Comparison of ENCODE assay signal across 8 cellular contexts in the genomic region with DNA sequence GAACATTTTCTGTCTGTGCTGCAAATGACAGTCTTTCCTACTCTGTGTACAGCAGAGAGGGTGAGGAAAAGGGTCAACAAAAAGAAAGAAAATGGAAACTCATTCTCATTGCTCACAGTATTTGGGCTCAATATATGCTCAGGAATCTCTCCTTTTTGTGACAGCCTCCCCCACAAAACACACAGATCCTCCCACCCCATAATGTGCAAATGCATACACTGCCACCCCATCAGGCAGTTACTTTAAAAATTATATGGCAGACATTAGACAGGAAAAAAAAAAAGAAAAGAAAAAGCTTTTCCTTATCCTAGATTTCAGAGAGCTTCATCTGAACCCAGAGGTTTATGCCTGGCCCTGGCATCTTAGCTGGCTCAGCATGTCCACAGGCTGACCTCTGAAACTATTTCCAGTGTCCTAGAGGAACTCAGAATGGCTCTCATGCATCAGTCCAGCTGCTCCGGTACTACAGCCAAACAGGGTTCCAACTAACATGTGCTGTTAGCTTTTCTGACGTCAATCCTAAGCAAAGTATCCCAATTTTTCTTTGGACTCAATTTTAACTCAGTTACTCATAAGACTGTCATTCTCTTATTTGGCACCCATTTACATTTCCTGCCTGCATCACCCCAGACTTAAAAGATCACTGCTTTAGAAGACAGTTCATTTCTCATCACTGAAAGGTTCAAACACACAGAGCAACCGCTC.
DNase-seq lines count a peak whose midpoint lies in the region; ATAC-seq and TF ChIP-seq lines count a peak whose summit lies in the region.

No MANE protein-coding gene starts in this region.

- H3K36me3 ChIP-seq in mucosa of descending colon (ENCODE audit: low read depth) (no peaks in the 10 kb centered on the region), vagina (no peaks in the 10 kb centered on the region)

- ATAC-seq in Right ventricle myocardium inferior (peak; percentile 95), mucosa of descending colon (peak; percentile 73), GM19455 (IDR thresholded peaks at IDR 0.05; ENCODE audit: unreplicated experiment) (no peak)

- peaks cover 6% of the 10 kb centered on the region for H3K4me1 ChIP-seq in mucosa of descending colon (ENCODE audit: low read depth)
- H3K4me1 ChIP-seq in vagina = peaks cover 88% of the 10 kb centered on the region

- intact Hi-C loops in Right ventricle myocardium inferior (cut with DNase I) = no loop called here
- intact Hi-C loops in cardiac septum (cut with DNase I) = loop anchor here (5.0 kb wide), 2 partner anchors 60 to 185 kb away; no protein-coding TSS in a partner anchor
- intact Hi-C loops in mucosa of descending colon (cut with DNase I, micrococcal nuclease) = no loop called here
- intact Hi-C loops in vagina (cut with DNase I) = no loop called here

- no peaks in the 10 kb centered on the region for H3K9me3 ChIP-seq in mucosa of descending colon
- no peaks in the 10 kb centered on the region for H3K9me3 ChIP-seq in vagina

- DNase-seq in Right ventricle myocardium inferior (ENCODE audit: missing footprints) (peak; percentile 77), cardiac septum (ENCODE audit: low spot score) (no peak), dedifferentiated amniotic fluid mesenchymal stem cell (ENCODE audit: extremely low spot score) (peak; percentile 90), mucosa of descending colon (peak in 1 of 3 donors; percentile 56), vagina (ENCODE audit: extremely low spot score in 2 of 2) (no peak), ecto neural progenitor cell (ENCODE audit: low spot score) (no peak), midbrain (lab: John Stamatoyannopoulos, UW) (no peak)

- TF ChIP-seq CTCF in mucosa of descending colon (IDR thresholded peaks at IDR 0.05) (no peak), vagina (IDR thresholded peaks at IDR 0.05) (no peak)

- H3K4me3 ChIP-seq in mucosa of descending colon (no peak overlapping the region), vagina (peak overlapping the region in 1 of 2 donors; percentile 12)

- TF ChIP-seq POLR2A in vagina (IDR thresholded peaks at IDR 0.05) = no peak

- H3K27ac ChIP-seq in vagina = peak overlapping the region; percentile 81

- H3K27me3 ChIP-seq in vagina = no peaks in the 10 kb centered on the region

Comparison
In these comparisons a context has a peak if more than half of its experiments do, and no peak if none do; other contexts are left out.
1. DNase-seq: peak in Right ventricle myocardium inferior (single experiment) and dedifferentiated amniotic fluid mesenchymal stem cell (single experiment); none in cardiac septum (single experiment), vagina (0 of 2), ecto neural progenitor cell (single experiment) and midbrain (single experiment).